9 cellular contexts compared by ENCODE assay signal in genomic region chr1:21939650-21940374, GRCh38. TPM values are rescaled to one million over a fixed set of nuclear protein-coding genes. Genes with fewer than 3 reads are reported as not detected.
DNase-seq lines count a peak whose midpoint lies in the region; ATAC-seq, FAIRE-seq and TF ChIP-seq lines count a peak whose summit lies in the region.
"Had no signal": no experiment of that assay in that cellular context is flagged by ENCODE, and none has a peak within 500 bp of the region (broad histone marks: within the 10 kb centered on the region; RNA-seq: fewer than 3 reads in every experiment).

No MANE protein-coding gene starts in this region.

- BruUV-seq in K562 (replicated peaks; lab: Mats Ljungman, UMichigan), result no TSS peak

- H3K9me3 ChIP-seq in K562 (replicated peaks; ENCODE audit: control insufficient read depth, insufficient read depth, low read depth, low read length) (no peaks in the 10 kb centered on the region), kidney (ENCODE audit: control insufficient read depth in 1 of 2, low read length in 2 of 2) (no peaks in the 10 kb centered on the region)

- no peaks in the 10 kb centered on the region for H4K20me1 ChIP-seq in K562 (replicated peaks; ENCODE audit: control insufficient read depth, insufficient read depth, low read length)

- DNase-seq in Ammon's horn (ENCODE audit: low spot score), result peak; percentile 69
- peak; percentile 67 for DNase-seq in LoVo (ENCODE audit: low spot score)
- peak in 2 of 4 experiments; percentile 47 to 79 for DNase-seq in K562 (ENCODE audit: extremely low read depth in 1 of 4, low spot score in 3 of 4)
- peak; percentile 95 for DNase-seq in kidney
- DNase-seq in stromal cell of bone marrow (ENCODE audit: low read depth), result peak; percentile 95
- no peak for DNase-seq in cortex of kidney (lab: John Stamatoyannopoulos, UW)

- H3K4me3 ChIP-seq in K562, result no peak overlapping the region
- H3K4me3 ChIP-seq in kidney (ENCODE audit: low read length in 2 of 2), result no peak overlapping the region

- no peak for TF ChIP-seq EP300 in K562 (IDR thresholded peaks at IDR 0.05; ENCODE audit: low read length)

- H3K27me3 ChIP-seq in K562 (ENCODE audit: control insufficient read depth in 2 of 2, insufficient read depth in 2 of 2, low read length in 2 of 2), result no peaks in the 10 kb centered on the region

- intact Hi-C loops in K562 (cut with micrococcal nuclease) (no loop called here), kidney (cut with DNase I) (no loop called here)

- in situ Hi-C loops in K562 (cut with MboI), result no loop called here

- H3K4me2 ChIP-seq in K562 (ENCODE audit: insufficient read depth, low read length), result no peak overlapping the region

- FAIRE-seq in K562 (lab: Jason Lieb, UNC) (peak; percentile 48), kidney (lab: Jason Lieb, UNC) (no peak)
- FAIRE-seq: endometrium had no signal

- no peaks in the 10 kb centered on the region for H3K9me1 ChIP-seq in K562 (ENCODE audit: control insufficient read depth, insufficient read depth, low read length)

- H3K27ac ChIP-seq in K562 (ENCODE audit: extremely low read depth, low read depth, low read length) (no peak overlapping the region), kidney (ENCODE audit: low read depth in 2 of 2, low read length in 2 of 2) (peak overlapping the region in 1 of 2 donors; percentile 18)

- TF ChIP-seq CTCF in K562 (IDR thresholded peaks at IDR 0.05 in 2 of 3, conservative IDR thresholded peaks at IDR 0.05 in 1 of 3; ENCODE audit: insufficient read depth in 2 of 3, low read depth in 1 of 3, low read length in 3 of 3) (peak in 1 of 3 experiments; percentile 8; a peak in 1 of 6 replicates), kidney (IDR thresholded peaks at IDR 0.05; ENCODE audit: borderline replicate concordance, extremely low read depth, insufficient read depth) (peak; percentile 44)

- POLR2A ChIA-PET in K562 (lab: Yijun Ruan, JAX), result interaction anchor here (0.7 to 1.8 kb wide), 9 partner anchors 9 to 373 kb away, joined by 3 to 10 read pairs (median 4); no protein-coding TSS in a partner anchor

- H3K36me3 ChIP-seq in K562 (ENCODE audit: control insufficient read depth, insufficient read depth, low read length) (peaks cover 7% of the 10 kb centered on the region; the same call in 1 of the 3 replicates), kidney (ENCODE audit: control insufficient read depth in 1 of 2, insufficient read depth in 2 of 2, low read length in 2 of 2) (no peaks in the 10 kb centered on the region)

- CTCF ChIA-PET in K562 (lab: Yijun Ruan, JAX; ENCODE audit: low intra/inter-chr PET ratio), result interaction anchor here (0.6 kb wide), 1 partner anchor 1032 kb away, joined by 3 read pairs; no protein-coding TSS in a partner anchor

- peaks cover 20% of the 10 kb centered on the region for H3K79me2 ChIP-seq in K562 (ENCODE audit: control insufficient read depth, insufficient read depth, low read length)

- H3K9ac ChIP-seq in K562 (ENCODE audit: insufficient read depth in 1 of 2, low read depth in 2 of 2, low read length in 2 of 2) (peak overlapping the region in 1 of 2 experiments; percentile 49; a peak in 1 of 4 replicates), kidney (ENCODE audit: low read length in 2 of 2) (no peak overlapping the region)

- TF ChIP-seq RAD21 in K562 (CRISPR knock-in tag; conservative IDR thresholded peaks at IDR 0.05 in 1 of 2, IDR thresholded peaks at IDR 0.05 in 1 of 2), result no peak

- peak overlapping the region; percentile 36 for H2AFZ ChIP-seq in K562 (ENCODE audit: low read depth, low read length)

- H3K4me1 ChIP-seq in K562 (replicated peaks in 1 of 2; ENCODE audit: control insufficient read depth in 2 of 2, insufficient read depth in 2 of 2, low read length in 2 of 2) (peaks cover 65 to 68% of the 10 kb centered on the region in 2 experiments), kidney (ENCODE audit: control insufficient read depth in 1 of 2, insufficient read depth in 1 of 2, low read depth in 1 of 2, low read length in 2 of 2) (peaks cover 8 to 18% of the 10 kb centered on the region in 2 donors)

- ATAC-seq in K562 (no peak), GM21390 (IDR thresholded peaks at IDR 0.05; ENCODE audit: unreplicated experiment) (no peak), GM18519 (IDR thresholded peaks at IDR 0.05; ENCODE audit: low FRiP score, unreplicated experiment) (no peak)

- WGBS in K562 (ENCODE audit: insufficient coverage, low coverage, missing lambda C conversion rate), result 59% methylated on average over 9 of the region's 9 CpGs

- no peak for TF ChIP-seq POLR2A in K562 (conservative IDR thresholded peaks at IDR 0.05)

TF ChIP-seq in K562, 482 proteins besides CTCF, POLR2A, EP300 and RAD21 (continues in another document):
- no peak for TF ChIP-seq SAFB (IDR thresholded peaks at IDR 0.05; ENCODE audit: borderline replicate concordance, low read depth, low read length)

RNA-seq across cellular contexts. Expression of gene HSPG2, which starts 2.7 kb away (rescaled TPM):
- total RNA-seq in K562 (2011; cell fraction: chromatin; rRNA removed; ENCODE audit: low replicate concordance), result 232 and 574 TPM in 2 replicates
- 235 and 282 TPM in 2 replicates for total RNA-seq in K562 (2011; cell fraction: nucleolus; rRNA removed)
- total RNA-seq in K562 (2011; cell fraction: nucleoplasm; rRNA removed), result 178 and 183 TPM in 2 replicates
- total RNA-seq in K562 (2014; rRNA removed), result 21.0 and 31.3 TPM in 2 replicates
- total RNA-seq in K562 (2014; rRNA removed; fragmentation: Illumina TruSeq; extraction: Trizol), result 11.4 and 15.7 TPM in 2 replicates
- 13.7 and 17.1 TPM in 2 replicates for total RNA-seq in K562 (2015; rRNA removed; fragmentation: Illumina TruSeq; extraction: Trizol)
- total RNA-seq in K562 (2021), result 139 and 160 TPM in 2 replicates
- polyA plus RNA-seq in K562 (2011; rRNA removed), result 9.9 and 20.6 TPM in 2 replicates
- 14.0 and 24.0 TPM in 2 replicates for polyA plus RNA-seq in K562 (2011; cell fraction: cytosol; rRNA removed)
- 101 and 113 TPM in 2 replicates for polyA plus RNA-seq in K562 (2011; cell fraction: nucleus; rRNA removed)
- 55.2 and 134 TPM in 2 replicates for polyA plus RNA-seq in K562 (2012)
- polyA plus RNA-seq in K562 (2014; fragmentation: Illumina TruSeq; extraction: Trizol), result 30.9 and 52.3 TPM in 2 replicates
- under 1 TPM; 0.14 to 0.86 TPM for polyA plus RNA-seq in K562 (2014; fragmentation: Nextera tagmentation; extraction: Ambion mirVana)
- 29.9 and 34.2 TPM in 2 replicates for polyA plus RNA-seq in K562 (2014; rRNA removed)
- polyA minus RNA-seq in K562 (2011; rRNA and poly(A)+ RNA removed), result 23.2 and 36.8 TPM in 2 replicates
- polyA minus RNA-seq in K562 (2011; cell fraction: cytosol; rRNA and poly(A)+ RNA removed), result 58.5 and 103 TPM in 2 replicates
- polyA minus RNA-seq in K562 (2011; cell fraction: nucleus; rRNA and poly(A)+ RNA removed), result 67.2 and 102 TPM in 2 replicates
- 510 TPM for total RNA-seq in kidney
- polyA plus RNA-seq in kidney (ENCODE audit: insufficient read depth, low read depth, low replicate concordance), result 60.4 TPM

RNA-seq across cellular contexts. Expression of gene CELA3B, which starts 37.0 kb away (rescaled TPM):
- total RNA-seq in K562 (2011; cell fraction: chromatin; rRNA removed; ENCODE audit: low replicate concordance), result not detected in 2 replicates
- not detected in 2 replicates for total RNA-seq in K562 (2011; cell fraction: nucleolus; rRNA removed)
- total RNA-seq in K562 (2011; cell fraction: nucleoplasm; rRNA removed), result not detected in 2 replicates
- not detected in 2 replicates for total RNA-seq in K562 (2014; rRNA removed)
- not detected in 2 replicates for total RNA-seq in K562 (2014; rRNA removed; fragmentation: Illumina TruSeq; extraction: Trizol)
- total RNA-seq in K562 (2015; rRNA removed; fragmentation: Illumina TruSeq; extraction: Trizol), result not detected in 2 replicates
- 3.1 and 3.8 TPM in 2 replicates for total RNA-seq in K562 (2021)
- polyA plus RNA-seq in K562 (2011; rRNA removed), result not detected in 2 replicates
- polyA plus RNA-seq in K562 (2011; cell fraction: cytosol; rRNA removed), result not detected in 2 replicates
- polyA plus RNA-seq in K562 (2011; cell fraction: nucleus; rRNA removed), result not detected in 2 replicates
- not detected in 2 replicates for polyA plus RNA-seq in K562 (2012)
- not detected in 2 replicates for polyA plus RNA-seq in K562 (2014; fragmentation: Illumina TruSeq; extraction: Trizol)
- polyA plus RNA-seq in K562 (2014; fragmentation: Nextera tagmentation; extraction: Ambion mirVana), result not detected
- polyA plus RNA-seq in K562 (2014; rRNA removed), result not detected in 2 replicates
- polyA minus RNA-seq in K562 (2011; rRNA and poly(A)+ RNA removed), result not detected in 2 replicates
- polyA minus RNA-seq in K562 (2011; cell fraction: cytosol; rRNA and poly(A)+ RNA removed), result not detected in 2 replicates
- not detected in 2 replicates for polyA minus RNA-seq in K562 (2011; cell fraction: nucleus; rRNA and poly(A)+ RNA removed)
- not detected for total RNA-seq in kidney
- not detected for polyA plus RNA-seq in kidney (ENCODE audit: insufficient read depth, low read depth, low replicate concordance)
